Comparison of ENCODE assay signal across 14 cellular contexts in the genomic region with DNA sequence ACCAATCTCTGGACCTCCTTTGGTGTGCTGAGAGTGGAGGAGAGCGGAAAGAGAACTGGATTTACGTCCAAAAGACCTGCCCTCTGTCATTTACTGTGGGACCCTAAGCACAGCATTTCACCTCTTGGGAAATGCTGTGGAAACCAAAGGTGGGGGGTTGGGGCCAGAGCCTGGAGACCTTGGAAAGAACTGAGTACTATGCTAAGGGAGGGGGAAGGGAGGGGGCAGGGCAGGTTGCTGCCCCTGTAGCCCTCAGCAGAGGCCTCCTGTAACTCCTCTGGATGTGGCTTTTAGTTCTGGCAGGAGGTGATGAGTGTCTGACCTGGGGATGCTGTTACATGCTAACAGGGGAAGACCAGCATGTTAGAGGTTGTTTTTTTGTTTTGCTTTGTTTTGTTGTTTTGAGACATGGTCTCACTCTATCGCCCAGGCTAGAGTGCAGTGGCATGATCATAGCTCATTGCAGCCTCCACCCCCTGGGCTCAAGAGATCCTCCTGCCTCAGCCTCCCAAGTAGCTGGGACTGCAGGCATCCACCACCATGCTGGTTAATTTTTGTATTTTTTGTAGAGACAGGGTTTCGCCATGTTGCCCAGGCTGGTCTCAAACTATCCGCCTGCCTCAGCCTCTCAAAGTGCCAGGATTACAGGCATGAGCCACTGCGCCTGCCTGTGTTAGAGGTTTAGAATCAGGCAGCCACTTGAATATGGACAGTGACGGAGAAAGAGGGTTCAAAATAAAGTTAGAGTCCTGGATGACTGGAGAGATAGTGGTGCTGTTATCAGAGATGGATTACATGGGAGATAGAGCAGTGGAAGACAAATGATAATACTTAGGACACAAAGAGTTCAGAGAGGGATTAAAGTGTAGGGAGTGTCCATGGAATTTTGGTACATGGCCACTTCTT. TPM values are rescaled to one million over a fixed set of nuclear protein-coding genes. Genes with fewer than 3 reads are reported as not detected.
"Had no signal": no experiment of that assay in that cellular context is flagged by ENCODE, and none has a peak within 500 bp of the region (broad histone marks: within the 10 kb centered on the region; RNA-seq: fewer than 3 reads in every experiment).

No MANE protein-coding gene starts in this region.

- H3K36me3 ChIP-seq: thyroid gland had no signal

- FAIRE-seq: colon, endometrium had no signal

- DNase-seq: activated CD4-positive, alpha-beta T cell treated with anti-CD3 and anti-CD28 coated beads, Interleukin-2, amount 50 U/mL, for 48 hours; activated CD8-positive, alpha-beta memory T cell treated with anti-CD3 and anti-CD28 coated beads, Interleukin-2, amount 10 ng/mL, durations not matched to agents 7 days and 5 days; activated naive CD4-positive, alpha-beta T cell treated with anti-CD3 and anti-CD28 coated beads for 36 hours; activated T-cell treated with anti-CD3 and anti-CD28 coated beads, Interleukin-2, amount 50 U/mL, for 1 hour; left ventricle myocardium superior; retina; stimulated activated CD4-positive, alpha-beta T cell treated with anti-CD3 and anti-CD28 coated beads, Interleukin-2, amount 100 ng/mL, for 48 hours; stimulated activated naive B cell treated with anti-CD40 and anti-IgM and Interleukin-4, amounts not matched to agents 10 μg/mL and 1 μg/mL and 100 μg/mL, for 72 hours; thyroid gland had no signal

- H3K4me3 ChIP-seq: hepatocyte, thyroid gland had no signal

- H3K4me2 ChIP-seq: hepatocyte had no signal

- H3K9me3 ChIP-seq: thyroid gland had no signal

- ATAC-seq: activated CD8-positive, alpha-beta memory T cell treated with anti-CD3 and anti-CD28 coated beads, Interleukin-2, amount 10 ng/mL, durations not matched to agents 7 days and 5 days; stimulated activated naive B cell treated with anti-CD40 and anti-IgM and Interleukin-4, amounts not matched to agents 10 μg/mL and 1 μg/mL and 100 μg/mL, for 72 hours had no signal

- H3K27me3 ChIP-seq: hepatocyte, thyroid gland had no signal

- H3K27ac ChIP-seq: hepatocyte, thyroid gland had no signal

- H2AFZ ChIP-seq: hepatocyte had no signal

- H3K79me2 ChIP-seq: hepatocyte had no signal

RNA-seq across cellular contexts. Expression of gene RIPOR3, which starts 21.7 kb away (rescaled TPM):
- total RNA-seq: activated CD8-positive, alpha-beta memory T cell treated with anti-CD3 and anti-CD28 coated beads, Interleukin-2, amount 10 ng/mL, durations not matched to agents 7 days and 5 days; activated naive CD4-positive, alpha-beta T cell treated with anti-CD3 and anti-CD28 coated beads for 36 hours; activated T-helper 2 cell treated with anti-CD3 and anti-CD28 coated beads, Interferon-gamma antibody, Interleukin-2, Interleukin-4, amounts not matched to agents 10 μg/mL and 5 μg/mL and 100 μg/mL, durations not matched to agents 14 hours and 24 hours and 36 hours; T-helper 1 cell treated with Interleukin-12 subunit alpha and Interleukin-12 subunit beta and Interleukin-4 antibody, amounts not matched to agents 30 ng/mL and 1 ng/mL, for 36 hours had no signal
